Comparison of ENCODE assay signal across 12 cellular contexts in the genomic region with DNA sequence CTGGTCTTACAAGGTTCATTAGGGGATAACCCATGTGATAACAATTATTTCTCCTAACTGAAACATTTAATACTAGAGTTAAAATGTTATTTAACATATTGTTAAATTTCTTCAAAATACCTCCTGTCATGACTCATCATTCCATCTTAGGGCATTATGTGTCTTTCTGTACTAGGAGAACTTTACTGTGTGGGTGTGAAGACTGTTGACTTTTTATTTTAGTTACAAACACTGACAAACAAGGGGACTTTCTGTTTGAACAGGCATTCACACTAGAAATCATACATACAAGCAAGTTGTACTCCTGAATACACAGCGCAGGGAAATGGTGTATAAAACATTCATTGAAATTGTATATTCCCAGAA.
DNase-seq lines count a peak whose midpoint lies in the region; ATAC-seq and TF ChIP-seq lines count a peak whose summit lies in the region.
"Had no signal": no experiment of that assay in that cellular context is flagged by ENCODE, and none has a peak within 500 bp of the region (broad histone marks: within the 10 kb centered on the region; RNA-seq: fewer than 3 reads in every experiment).

No MANE protein-coding gene starts in this region.

- H3K9me2 ChIP-seq in GM23248 (ENCODE audit: insufficient read depth), result no peaks in the 10 kb centered on the region

- CTCF ChIA-PET in naive thymus-derived CD4-positive, alpha-beta T cell (lab: Charles Lee), result no interaction called here

- H2AFZ ChIP-seq in GM23248 (no peak overlapping the region), osteoblast (ENCODE audit: low read length) (no peak overlapping the region)

- H3K27me3 ChIP-seq in GM23248 (replicated peaks; ENCODE audit: insufficient read depth), result no peaks in the 10 kb centered on the region
- no peaks in the 10 kb centered on the region for H3K27me3 ChIP-seq in osteoblast (ENCODE audit: insufficient read depth, low read length)
- no peaks in the 10 kb centered on the region for H3K27me3 ChIP-seq in naive thymus-derived CD4-positive, alpha-beta T cell (ENCODE audit: control insufficient read depth in 2 of 2, insufficient read depth in 2 of 2, low read length in 2 of 2)
- no peaks in the 10 kb centered on the region for H3K27me3 ChIP-seq in effector memory CD4-positive, alpha-beta T cell (replicated peaks; ENCODE audit: control insufficient read depth, insufficient read depth, low read length, poor library complexity, severe bottlenecking)
- H3K27me3 ChIP-seq: suprapubic skin had no signal

- H4K20me1 ChIP-seq in GM23248 (ENCODE audit: insufficient read depth), result no peaks in the 10 kb centered on the region
- no peaks in the 10 kb centered on the region for H4K20me1 ChIP-seq in osteoblast (ENCODE audit: insufficient read depth, low read length)

- H3K9me3 Mint-ChIP-seq in naive thymus-derived CD4-positive, alpha-beta T cell, result peaks cover 0 to 1% (median 0%) of the 10 kb centered on the region in 11 donors
- H3K9me3 Mint-ChIP-seq: activated naive CD4-positive, alpha-beta T cell treated with anti-CD3 and anti-CD28 coated beads, Interleukin-2, amount 10 ng/mL, durations not matched to agents 7 days and 5 days had no signal

- intact Hi-C loops in naive thymus-derived CD4-positive, alpha-beta T cell (cut with micrococcal nuclease), result no loop called here

- ATAC-seq in GM18502 (IDR thresholded peaks at IDR 0.05; ENCODE audit: poor library complexity, unreplicated experiment), result peak; percentile 55
- peak; percentile 70 for ATAC-seq in HG03520 (IDR thresholded peaks at IDR 0.05; ENCODE audit: unreplicated experiment)
- ATAC-seq in naive thymus-derived CD4-positive, alpha-beta T cell, result no peak
- no peak for ATAC-seq in GM21367 (IDR thresholded peaks at IDR 0.05; ENCODE audit: unreplicated experiment)

- 100% methylated on average over 1 of the region's 1 CpG for WGBS in GM23248 (ENCODE audit: low coverage in 1 of 2, low lambda C conversion rate in 2 of 2, missing lambda C conversion rate in 2 of 2), 2 experiments

- H3K4me3 ChIP-seq in GM23248, result no peak overlapping the region
- H3K4me3 ChIP-seq in osteoblast (ENCODE audit: insufficient read depth, low read length), result no peak overlapping the region
- H3K4me3 ChIP-seq in naive thymus-derived CD4-positive, alpha-beta T cell (ENCODE audit: low read length), result no peak overlapping the region
- H3K4me3 ChIP-seq in effector memory CD4-positive, alpha-beta T cell (ENCODE audit: insufficient read depth, low read depth, low read length, poor library complexity, severe bottlenecking), result no peak overlapping the region
- H3K4me3 ChIP-seq: suprapubic skin had no signal

- H3K27ac Mint-ChIP-seq in naive thymus-derived CD4-positive, alpha-beta T cell, result no peak overlapping the region
- H3K27ac Mint-ChIP-seq: activated naive CD4-positive, alpha-beta T cell treated with anti-CD3 and anti-CD28 coated beads, Interleukin-2, amount 10 ng/mL, durations not matched to agents 7 days and 5 days had no signal

- peaks cover 63% of the 10 kb centered on the region for H3K4me1 ChIP-seq in GM23248 (ENCODE audit: insufficient read depth)
- H3K4me1 ChIP-seq in osteoblast (ENCODE audit: insufficient read depth, low read length), result peaks cover 32% of the 10 kb centered on the region
- no peaks in the 10 kb centered on the region for H3K4me1 ChIP-seq in naive thymus-derived CD4-positive, alpha-beta T cell (ENCODE audit: control insufficient read depth in 2 of 2, insufficient read depth in 2 of 2, low read length in 2 of 2)
- H3K4me1 ChIP-seq in effector memory CD4-positive, alpha-beta T cell (ENCODE audit: control insufficient read depth, insufficient read depth, low read length, poor library complexity, severe bottlenecking), result no peaks in the 10 kb centered on the region

- POLR2A ChIA-PET in naive thymus-derived CD4-positive, alpha-beta T cell (lab: Charles Lee), result no interaction called here

- no peaks in the 10 kb centered on the region for H3K36me3 ChIP-seq in GM23248 (ENCODE audit: low read depth)
- no peaks in the 10 kb centered on the region for H3K36me3 ChIP-seq in osteoblast (ENCODE audit: insufficient read depth, low read length)
- peaks cover 0 to 2% (median 0%) of the 10 kb centered on the region in 3 experiments for H3K36me3 ChIP-seq in naive thymus-derived CD4-positive, alpha-beta T cell (ENCODE audit: control insufficient read depth in 2 of 3, insufficient read depth in 3 of 3, low read length in 3 of 3)
- H3K36me3 ChIP-seq in effector memory CD4-positive, alpha-beta T cell (ENCODE audit: control insufficient read depth, insufficient read depth, low read length), result no peaks in the 10 kb centered on the region
- H3K36me3 ChIP-seq: suprapubic skin had no signal

- H3K4me3 Mint-ChIP-seq in naive thymus-derived CD4-positive, alpha-beta T cell, result no peak overlapping the region
- H3K4me3 Mint-ChIP-seq: activated naive CD4-positive, alpha-beta T cell treated with anti-CD3 and anti-CD28 coated beads, Interleukin-2, amount 10 ng/mL, durations not matched to agents 7 days and 5 days had no signal

- H3K9ac ChIP-seq in GM23248, result no peak overlapping the region

- H3K9me3 ChIP-seq in GM23248 (ENCODE audit: low read depth), result no peaks in the 10 kb centered on the region
- no peaks in the 10 kb centered on the region for H3K9me3 ChIP-seq in osteoblast (ENCODE audit: low read depth, low read length)
- no peaks in the 10 kb centered on the region for H3K9me3 ChIP-seq in naive thymus-derived CD4-positive, alpha-beta T cell (ENCODE audit: control insufficient read depth in 2 of 3, low read length in 3 of 3)
- no peaks in the 10 kb centered on the region for H3K9me3 ChIP-seq in effector memory CD4-positive, alpha-beta T cell (ENCODE audit: control insufficient read depth, low read length)
- H3K9me3 ChIP-seq: suprapubic skin had no signal

- H3K27ac ChIP-seq in GM23248 (no peak overlapping the region), osteoblast (ENCODE audit: low read depth, low read length) (no peak overlapping the region)
- H3K27ac ChIP-seq in naive thymus-derived CD4-positive, alpha-beta T cell (ENCODE audit: low read depth, low read length), result no peak overlapping the region
- no peak overlapping the region for H3K27ac ChIP-seq in effector memory CD4-positive, alpha-beta T cell (ENCODE audit: insufficient read depth, low read length, poor library complexity, severe bottlenecking)
- H3K27ac ChIP-seq: suprapubic skin had no signal

- no peak for TF ChIP-seq CTCF in osteoblast (IDR thresholded peaks at IDR 0.05; ENCODE audit: extremely low read depth, low read depth, low read length)

- H3F3A ChIP-seq in GM23248 (ENCODE audit: insufficient read depth), result peaks cover 54% of the 10 kb centered on the region

- in situ Hi-C loops in GM23248 (cut with MboI), result loop anchor here (25.0 kb wide), 1 partner anchor 1248 kb away; no protein-coding TSS in a partner anchor

- peak; percentile 72 for DNase-seq in GM23248
- no peak for DNase-seq in osteoblast (ENCODE audit: insufficient read length, low spot score, missing footprints)
- no peak for DNase-seq in DMS153 treated with DMSO at 0.1 percent for 48 hours (lab: John Stamatoyannopoulos, UW; ENCODE audit: unreplicated experiment)
- no peak for DNase-seq in naive thymus-derived CD4-positive, alpha-beta T cell
- DNase-seq in effector memory CD4-positive, alpha-beta T cell, result no peak
- DNase-seq: activated naive CD4-positive, alpha-beta T cell treated with anti-CD3 and anti-CD28 coated beads, Interleukin-2, amount 10 ng/mL, durations not matched to agents 7 days and 5 days; DND-41; NCI-H526 treated with DMSO at 0.1 percent for 48 hours had no signal

- peaks cover 0 to 13% (median 6%) of the 10 kb centered on the region in 7 donors for H3K4me1 Mint-ChIP-seq in naive thymus-derived CD4-positive, alpha-beta T cell
- H3K4me1 Mint-ChIP-seq: activated naive CD4-positive, alpha-beta T cell treated with anti-CD3 and anti-CD28 coated beads, Interleukin-2, amount 10 ng/mL, durations not matched to agents 7 days and 5 days had no signal

- no peaks in the 10 kb centered on the region for H3K27me3 Mint-ChIP-seq in naive thymus-derived CD4-positive, alpha-beta T cell
- H3K27me3 Mint-ChIP-seq: activated naive CD4-positive, alpha-beta T cell treated with anti-CD3 and anti-CD28 coated beads, Interleukin-2, amount 10 ng/mL, durations not matched to agents 7 days and 5 days had no signal

- H3K79me2 ChIP-seq in GM23248 (ENCODE audit: insufficient read depth) (peaks cover 24% of the 10 kb centered on the region), osteoblast (ENCODE audit: insufficient read depth, low read length) (peaks cover 2% of the 10 kb centered on the region)

- H3K4me2 ChIP-seq in GM23248 (ENCODE audit: unreplicated experiment) (peak overlapping the region; percentile 35), osteoblast (ENCODE audit: insufficient read depth, low read length) (peak overlapping the region; percentile 14)

- H3K36me3 Mint-ChIP-seq in naive thymus-derived CD4-positive, alpha-beta T cell, result peaks cover 0 to 17% (median 12%) of the 10 kb centered on the region in 5 donors

Comparison
In these comparisons a context has a peak if more than half of its experiments do, and no peak if none do; other contexts are left out.
1. ATAC-seq: peak in GM18502 (single experiment) and HG03520 (single experiment); none in naive thymus-derived CD4-positive, alpha-beta T cell (single experiment) and GM21367 (single experiment).